Comparison of ENCODE assay signal across 38 cellular contexts in genomic region chr6:156498696-156499095, GRCh38.
"Had no signal": no experiment of that assay in that cellular context is flagged by ENCODE, and none has a peak within 500 bp of the region (broad histone marks: within the 10 kb centered on the region; RNA-seq: fewer than 3 reads in every experiment).

No MANE protein-coding gene starts in this region.

- H3K4me1 Mint-ChIP-seq: activated naive CD4-positive, alpha-beta T cell treated with anti-CD3 and anti-CD28 coated beads, Interleukin-2, amount 10 ng/mL, durations not matched to agents 7 days and 5 days; activated naive CD4-positive, alpha-beta T cell treated with anti-CD3 and anti-CD28 coated beads, Interleukin-2, amount 50 U/mL, for 24 hours; activated naive CD8-positive, alpha-beta T cell treated with anti-CD3 and anti-CD28 coated beads for 36 hours; activated naive CD8-positive, alpha-beta T cell treated with anti-CD3 and anti-CD28 coated beads, Interleukin-2, amount 10 ng/mL, durations not matched to agents 7 days and 5 days; activated naive CD8-positive, alpha-beta T cell treated with anti-CD3 and anti-CD28 coated beads, Interleukin-2, amount 50 U/mL, for 24 hours; activated T-helper 17 cell treated with anti-CD3 and anti-CD28 coated beads, Interleukin-2, amount 50 U/mL, for 72 hours; brain; central memory CD8-positive, alpha-beta T cell had no signal

- H3K27ac Mint-ChIP-seq: activated naive CD4-positive, alpha-beta T cell treated with anti-CD3 and anti-CD28 coated beads for 36 hours; activated naive CD4-positive, alpha-beta T cell treated with anti-CD3 and anti-CD28 coated beads, Interleukin-2, amount 10 ng/mL, durations not matched to agents 7 days and 5 days; activated naive CD4-positive, alpha-beta T cell treated with anti-CD3 and anti-CD28 coated beads, Interleukin-2, amount 50 U/mL, for 24 hours; activated naive CD4-positive, alpha-beta T cell treated with anti-CD3 and anti-CD28 coated beads, Interleukin-2, amount 50 U/mL, for 72 hours; activated naive CD8-positive, alpha-beta T cell; activated naive CD8-positive, alpha-beta T cell treated with anti-CD3 and anti-CD28 coated beads for 36 hours; activated naive CD8-positive, alpha-beta T cell treated with anti-CD3 and anti-CD28 coated beads, Interleukin-2, amount 10 ng/mL, durations not matched to agents 7 days and 5 days; activated naive CD8-positive, alpha-beta T cell treated with anti-CD3 and anti-CD28 coated beads, Interleukin-2, amount 50 U/mL, for 24 hours; activated T-cell treated with anti-CD3 and anti-CD28 coated beads, Interleukin-2, amount 50 U/mL, for 24 hours; activated T-cell treated with anti-CD3 and anti-CD28 coated beads, Interleukin-2, amount 50 U/mL, for 72 hours; activated T-helper 1 cell treated with anti-CD3 and anti-CD28 coated beads, Interleukin-12 subunit alpha, Interleukin-12 subunit beta, Interleukin-2, Interleukin-4 antibody, amounts not matched to agents 30 ng/mL and 10 ng/mL and 1 ng/mL, durations not matched to agents 14 hours and 24 hours and 36 hours; activated T-helper 17 cell treated with anti-CD3 and anti-CD28 coated beads, Interleukin-2, amount 50 U/mL, for 72 hours; activated T-helper 2 cell treated with anti-CD3 and anti-CD28 coated beads, Interferon-gamma antibody, Interleukin-2, Interleukin-4, amounts not matched to agents 10 μg/mL and 5 μg/mL and 100 μg/mL, durations not matched to agents 14 hours and 24 hours and 36 hours; brain had no signal

- DNase-seq: activated effector memory CD4-positive, alpha-beta T cell treated with anti-CD3 and anti-CD28 coated beads, Interleukin-2, amount 50 U/mL, for 16 hours; activated effector memory CD4-positive, alpha-beta T cell treated with Interleukin-2 at 50 U/mL for 16 hours; activated gamma-delta T cell; activated gamma-delta T cell treated with Interleukin-2 at 50 U/mL for 16 hours; activated naive CD4-positive, alpha-beta T cell; activated naive CD4-positive, alpha-beta T cell treated with anti-CD3 and anti-CD28 coated beads for 36 hours; activated naive CD4-positive, alpha-beta T cell treated with anti-CD3 and anti-CD28 coated beads, Interleukin-2, amount 10 ng/mL, durations not matched to agents 7 days and 5 days; activated naive CD4-positive, alpha-beta T cell treated with anti-CD3 and anti-CD28 coated beads, Interleukin-2, amount 50 U/mL, for 16 hours; activated naive CD4-positive, alpha-beta T cell treated with Interleukin-2 at 50 U/mL for 16 hours; activated naive CD8-positive, alpha-beta T cell treated with anti-CD3 and anti-CD28 coated beads for 36 hours; activated naive CD8-positive, alpha-beta T cell treated with anti-CD3 and anti-CD28 coated beads, Interleukin-2, amount 10 ng/mL, durations not matched to agents 7 days and 5 days; activated naive CD8-positive, alpha-beta T cell treated with anti-CD3 and anti-CD28 coated beads, Interleukin-2, amount 50 U/mL, for 24 hours; activated T-cell treated with anti-CD3 and anti-CD28 coated beads for 4 hours; activated T-cell treated with anti-CD3 and anti-CD28 coated beads, Interleukin-2, amount 50 U/mL, for 1 hour; activated T-cell treated with anti-CD3 and anti-CD28 coated beads, Interleukin-2, amount 50 U/mL, for 24 hours; activated T-cell treated with anti-CD3 and anti-CD28 coated beads, Interleukin-2, amount 50 U/mL, for 4 hours; activated T-cell treated with anti-CD3 and anti-CD28 coated beads, Interleukin-2, amount 50 U/mL, for 48 hours; activated T-cell treated with anti-CD3 and anti-CD28 coated beads, Interleukin-2, amount 50 U/mL, for 72 hours; adrenal gland; amygdala; anterior cingulate cortex; aorta; body of pancreas; brain microvascular endothelial cell; caudate nucleus; central memory CD4-positive, alpha-beta T cell; cerebellar nuclear complex had no signal

- H3K27me3 Mint-ChIP-seq: activated naive CD4-positive, alpha-beta T cell treated with anti-CD3 and anti-CD28 coated beads, Interleukin-2, amount 50 U/mL, for 24 hours; activated naive CD8-positive, alpha-beta T cell; activated T-cell treated with anti-CD3 and anti-CD28 coated beads, Interleukin-2, amount 50 U/mL, for 24 hours; activated T-helper 17 cell treated with anti-CD3 and anti-CD28 coated beads, Interleukin-2, amount 50 U/mL, for 72 hours had no signal

- H3K9me3 ChIP-seq: adrenal gland, ascending aorta, body of pancreas, breast epithelium had no signal

- H3K27me3 ChIP-seq: adrenal gland, ascending aorta, body of pancreas, brain microvascular endothelial cell, breast epithelium, cardiac muscle cell had no signal

- H3K36me3 ChIP-seq: adrenal gland, ascending aorta, brain microvascular endothelial cell, breast epithelium, cardiac muscle cell had no signal

- H3K27ac ChIP-seq: adrenal gland, ascending aorta, body of pancreas, brain microvascular endothelial cell, breast epithelium, cardiac muscle cell had no signal

- H3K9me3 Mint-ChIP-seq: activated naive CD8-positive, alpha-beta T cell treated with anti-CD3 and anti-CD28 coated beads, Interleukin-2, amount 10 ng/mL, durations not matched to agents 7 days and 5 days; activated T-helper 2 cell treated with anti-CD3 and anti-CD28 coated beads, Interferon-gamma antibody, Interleukin-2, Interleukin-4, amounts not matched to agents 10 μg/mL and 5 μg/mL and 100 μg/mL, durations not matched to agents 14 hours and 24 hours and 36 hours; central memory CD8-positive, alpha-beta T cell had no signal

- H3K4me3 Mint-ChIP-seq: activated naive CD4-positive, alpha-beta T cell treated with anti-CD3 and anti-CD28 coated beads for 36 hours; activated naive CD4-positive, alpha-beta T cell treated with anti-CD3 and anti-CD28 coated beads, Interleukin-2, amount 10 ng/mL, durations not matched to agents 7 days and 5 days; activated naive CD4-positive, alpha-beta T cell treated with anti-CD3 and anti-CD28 coated beads, Interleukin-2, amount 50 U/mL, for 24 hours; activated naive CD8-positive, alpha-beta T cell; activated naive CD8-positive, alpha-beta T cell treated with anti-CD3 and anti-CD28 coated beads for 36 hours; activated naive CD8-positive, alpha-beta T cell treated with anti-CD3 and anti-CD28 coated beads, Interleukin-2, amount 10 ng/mL, durations not matched to agents 7 days and 5 days; activated naive CD8-positive, alpha-beta T cell treated with anti-CD3 and anti-CD28 coated beads, Interleukin-2, amount 50 U/mL, for 24 hours; activated T-cell treated with anti-CD3 and anti-CD28 coated beads, Interleukin-2, amount 50 U/mL, for 24 hours; activated T-cell treated with anti-CD3 and anti-CD28 coated beads, Interleukin-2, amount 50 U/mL, for 4 hours; activated T-cell treated with anti-CD3 and anti-CD28 coated beads, Interleukin-2, amount 50 U/mL, for 72 hours; activated T-helper 1 cell treated with anti-CD3 and anti-CD28 coated beads, Interleukin-12 subunit alpha, Interleukin-12 subunit beta, Interleukin-2, Interleukin-4 antibody, amounts not matched to agents 30 ng/mL and 10 ng/mL and 1 ng/mL, durations not matched to agents 14 hours and 24 hours and 36 hours; activated T-helper 17 cell treated with anti-CD3 and anti-CD28 coated beads, Interleukin-2, amount 50 U/mL, for 72 hours; brain; central memory CD8-positive, alpha-beta T cell had no signal

- H3K4me3 ChIP-seq: adrenal gland, ascending aorta, body of pancreas, breast epithelium, cardiac muscle cell had no signal

- ATAC-seq: activated naive CD4-positive, alpha-beta T cell treated with anti-CD3 and anti-CD28 coated beads, Interleukin-2, amount 50 U/mL, for 72 hours; activated naive CD8-positive, alpha-beta T cell treated with anti-CD3 and anti-CD28 coated beads, Interleukin-2, amount 50 U/mL, for 24 hours; activated T-cell treated with anti-CD3 and anti-CD28 coated beads, Interleukin-2, amount 50 U/mL, for 4 hours; activated T-cell treated with anti-CD3 and anti-CD28 coated beads, Interleukin-2, amount 50 U/mL, for 72 hours; activated T-helper 17 cell treated with anti-CD3 and anti-CD28 coated beads, Interleukin-2, amount 50 U/mL, for 72 hours; body of pancreas had no signal

- H3K4me1 ChIP-seq: adrenal gland, ascending aorta, body of pancreas, breast epithelium had no signal

- H3K36me3 Mint-ChIP-seq: activated naive CD4-positive, alpha-beta T cell treated with anti-CD3 and anti-CD28 coated beads, Interleukin-2, amount 10 ng/mL, durations not matched to agents 7 days and 5 days; activated naive CD8-positive, alpha-beta T cell treated with anti-CD3 and anti-CD28 coated beads, Interleukin-2, amount 10 ng/mL, durations not matched to agents 7 days and 5 days; brain had no signal
